Comparison of ENCODE assay signal across 1 cellular context in genomic region chr11:86931965-86932332, GRCh38.
A peak's percentile ranks its signal among the peaks of the same experiment; 100 is the strongest.
TF ChIP-seq lines count a peak whose summit lies in the region.

No MANE protein-coding gene starts in this region.

TF ChIP-seq in GM12878, 131 proteins besides CTCF, POLR2A, EP300 and RAD21 (continued from another document):
- TF ChIP-seq CEBPZ (IDR thresholded peaks at IDR 0.05; ENCODE audit: low read depth, low read length) (no peak), PBX3 (IDR thresholded peaks at IDR 0.05; ENCODE audit: insufficient replicate concordance, low read depth, low read length) (peak; percentile 63), ZBTB4 (CRISPR knock-in tag; IDR thresholded peaks at IDR 0.05) (no peak), POU2F2 (IDR thresholded peaks at IDR 0.05; ENCODE audit: borderline replicate concordance, low read depth, low read length) (no peak), PAX5 (IDR thresholded peaks at IDR 0.05; ENCODE audit: borderline replicate concordance, low read depth, low read length) (no peak), RAD51 (IDR thresholded peaks at IDR 0.05) (no peak), YBX1 (IDR thresholded peaks at IDR 0.05) (no peak), ZNF274 (IDR thresholded peaks at IDR 0.05; ENCODE audit: insufficient read depth, insufficient read length) (no peak), HCFC1 (IDR thresholded peaks at IDR 0.05; ENCODE audit: low read length) (no peak), ATF2 (IDR thresholded peaks at IDR 0.05; ENCODE audit: low read length) (no peak), NFYA (IDR thresholded peaks at IDR 0.05; ENCODE audit: borderline replicate concordance, low read depth, low read length) (no peak), ZSCAN29 (IDR thresholded peaks at IDR 0.05) (no peak), IKZF1 (conservative IDR thresholded peaks at IDR 0.05) (no peak)
- TF ChIP-seq, protein P1, sequence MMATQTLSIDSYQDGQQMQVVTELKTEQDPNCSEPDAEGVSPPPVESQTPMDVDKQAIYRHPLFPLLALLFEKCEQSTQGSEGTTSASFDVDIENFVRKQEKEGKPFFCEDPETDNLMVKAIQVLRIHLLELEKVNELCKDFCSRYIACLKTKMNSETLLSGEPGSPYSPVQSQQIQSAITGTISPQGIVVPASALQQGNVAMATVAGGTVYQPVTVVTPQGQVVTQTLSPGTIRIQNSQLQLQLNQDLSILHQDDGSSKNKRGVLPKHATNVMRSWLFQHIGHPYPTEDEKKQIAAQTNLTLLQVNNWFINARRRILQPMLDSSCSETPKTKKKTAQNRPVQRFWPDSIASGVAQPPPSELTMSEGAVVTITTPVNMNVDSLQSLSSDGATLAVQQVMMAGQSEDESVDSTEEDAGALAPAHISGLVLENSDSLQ (IDR thresholded peaks at IDR 0.05), result peak; percentile 65
- TF ChIP-seq, protein P2, sequence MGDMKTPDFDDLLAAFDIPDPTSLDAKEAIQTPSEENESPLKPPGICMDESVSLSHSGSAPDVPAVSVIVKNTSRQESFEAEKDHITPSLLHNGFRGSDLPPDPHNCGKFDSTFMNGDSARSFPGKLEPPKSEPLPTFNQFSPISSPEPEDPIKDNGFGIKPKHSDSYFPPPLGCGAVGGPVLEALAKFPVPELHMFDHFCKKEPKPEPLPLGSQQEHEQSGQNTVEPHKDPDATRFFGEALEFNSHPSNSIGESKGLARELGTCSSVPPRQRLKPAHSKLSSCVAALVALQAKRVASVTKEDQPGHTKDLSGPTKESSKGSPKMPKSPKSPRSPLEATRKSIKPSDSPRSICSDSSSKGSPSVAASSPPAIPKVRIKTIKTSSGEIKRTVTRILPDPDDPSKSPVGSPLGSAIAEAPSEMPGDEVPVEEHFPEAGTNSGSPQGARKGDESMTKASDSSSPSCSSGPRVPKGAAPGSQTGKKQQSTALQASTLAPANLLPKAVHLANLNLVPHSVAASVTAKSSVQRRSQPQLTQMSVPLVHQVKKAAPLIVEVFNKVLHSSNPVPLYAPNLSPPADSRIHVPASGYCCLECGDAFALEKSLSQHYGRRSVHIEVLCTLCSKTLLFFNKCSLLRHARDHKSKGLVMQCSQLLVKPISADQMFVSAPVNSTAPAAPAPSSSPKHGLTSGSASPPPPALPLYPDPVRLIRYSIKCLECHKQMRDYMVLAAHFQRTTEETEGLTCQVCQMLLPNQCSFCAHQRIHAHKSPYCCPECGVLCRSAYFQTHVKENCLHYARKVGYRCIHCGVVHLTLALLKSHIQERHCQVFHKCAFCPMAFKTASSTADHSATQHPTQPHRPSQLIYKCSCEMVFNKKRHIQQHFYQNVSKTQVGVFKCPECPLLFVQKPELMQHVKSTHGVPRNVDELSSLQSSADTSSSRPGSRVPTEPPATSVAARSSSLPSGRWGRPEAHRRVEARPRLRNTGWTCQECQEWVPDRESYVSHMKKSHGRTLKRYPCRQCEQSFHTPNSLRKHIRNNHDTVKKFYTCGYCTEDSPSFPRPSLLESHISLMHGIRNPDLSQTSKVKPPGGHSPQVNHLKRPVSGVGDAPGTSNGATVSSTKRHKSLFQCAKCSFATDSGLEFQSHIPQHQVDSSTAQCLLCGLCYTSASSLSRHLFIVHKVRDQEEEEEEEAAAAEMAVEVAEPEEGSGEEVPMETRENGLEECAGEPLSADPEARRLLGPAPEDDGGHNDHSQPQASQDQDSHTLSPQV (IDR thresholded peaks at IDR 0.05), result no peak
